ENCODE assay signal across 18 cellular contexts in genomic region chr18:22539045-22539444, GRCh38.
DNase-seq lines count a peak whose midpoint lies in the region; ATAC-seq and TF ChIP-seq lines count a peak whose summit lies in the region.
"Had no signal": no experiment of that assay in that cellular context is flagged by ENCODE, and none has a peak within 500 bp of the region (broad histone marks: within the 10 kb centered on the region; RNA-seq: fewer than 3 reads in every experiment).

No MANE protein-coding gene starts in this region.

- TF ChIP-seq CTCF in GM23338 (conservative IDR thresholded peaks at IDR 0.05; ENCODE audit: low read depth in 2 of 2) (no peak), nephron (IDR thresholded peaks at IDR 0.05; ENCODE audit: unreplicated experiment in 3 of 3) (no peak), tibial artery (IDR thresholded peaks at IDR 0.05) (no peak)

- no peaks in the 10 kb centered on the region for H3K4me1 ChIP-seq in GM23338 (ENCODE audit: insufficient read depth)
- H3K4me1 ChIP-seq in tibial artery, result peaks cover 0 to 52% (median 27%) of the 10 kb centered on the region in 4 donors

- intact Hi-C loops in Right ventricle myocardium superior (cut with DNase I) (no loop called here), tibial artery (cut with DNase I; ENCODE audit: low total_unique reads) (no loop called here)
- intact Hi-C loops in activated CD4-positive, alpha-beta T cell treated with anti-CD3 and anti-CD28 coated beads, Interleukin-2, amount 10 ng/mL, durations not matched to agents 24 days and 14 days (cut with micrococcal nuclease), result no loop called here

- H3K27me3 Mint-ChIP-seq in GM23338 (ENCODE audit: insufficient read depth, low read depth, poor library complexity) (no peaks in the 10 kb centered on the region), nephron (ENCODE audit: low read depth) (no peaks in the 10 kb centered on the region)
- H3K27me3 Mint-ChIP-seq in activated CD4-positive, alpha-beta T cell treated with anti-CD3 and anti-CD28 coated beads, Interleukin-2, amount 10 ng/mL, durations not matched to agents 24 days and 14 days, result no peaks in the 10 kb centered on the region
- H3K27me3 Mint-ChIP-seq: CD4-positive, CD25-positive, alpha-beta regulatory T cell had no signal

- no peaks in the 10 kb centered on the region for H3K79me2 ChIP-seq in GM23338 (replicated peaks; ENCODE audit: insufficient read depth)

- DNase-seq in GM23338 (ENCODE audit: low spot score) (no peak), Right ventricle myocardium superior (peak; percentile 76), tibial artery (peak; percentile 85 to 92), cerebellar nuclear complex (lab: John Stamatoyannopoulos, UW) (no peak), AG08396 (ENCODE audit: low spot score) (no peak), NOMO-1 (lab: John Stamatoyannopoulos, UW; ENCODE audit: unreplicated experiment in 2 of 2) (no peak)
- no peak for DNase-seq in activated CD4-positive, alpha-beta T cell treated with anti-CD3 and anti-CD28 coated beads, Interleukin-2, amount 10 ng/mL, durations not matched to agents 24 days and 14 days
- DNase-seq: AML-193; Calu3; CD4-positive, CD25-positive, alpha-beta regulatory T cell; KBM-7; NCI-H1436 treated with DMSO at 0.1 percent for 48 hours; NCI-H2107; NCI-H345; NCI-H526 treated with DMSO at 0.1 percent for 48 hours had no signal

- no peak overlapping the region for H3K27ac ChIP-seq in GM23338 (ENCODE audit: low read depth)
- peak overlapping the region; percentile 30 to 36 for H3K27ac ChIP-seq in tibial artery
- H3K27ac ChIP-seq: HL-60, RWPE1 had no signal

- H3K4me2 ChIP-seq in GM23338, result no peak overlapping the region

- H3K4me3 Mint-ChIP-seq in GM23338 (no peak overlapping the region), nephron (no peak overlapping the region)
- no peak overlapping the region for H3K4me3 Mint-ChIP-seq in activated CD4-positive, alpha-beta T cell treated with anti-CD3 and anti-CD28 coated beads, Interleukin-2, amount 10 ng/mL, durations not matched to agents 24 days and 14 days
- H3K4me3 Mint-ChIP-seq: CD4-positive, CD25-positive, alpha-beta regulatory T cell had no signal

- H3K4me1 Mint-ChIP-seq in GM23338 (no peaks in the 10 kb centered on the region; the same call in 2 of the 3 replicates), nephron (peaks cover 23% of the 10 kb centered on the region)
- no peaks in the 10 kb centered on the region for H3K4me1 Mint-ChIP-seq in activated CD4-positive, alpha-beta T cell treated with anti-CD3 and anti-CD28 coated beads, Interleukin-2, amount 10 ng/mL, durations not matched to agents 24 days and 14 days
- H3K4me1 Mint-ChIP-seq: CD4-positive, CD25-positive, alpha-beta regulatory T cell had no signal

- H3K36me3 ChIP-seq in GM23338 (ENCODE audit: insufficient read depth) (no peaks in the 10 kb centered on the region), tibial artery (no peaks in the 10 kb centered on the region)

- H3K27me3 ChIP-seq in GM23338 (ENCODE audit: insufficient read depth) (no peaks in the 10 kb centered on the region), tibial artery (no peaks in the 10 kb centered on the region)

- no peaks in the 10 kb centered on the region for H3K9me3 ChIP-seq in tibial artery

- H2AFZ ChIP-seq in GM23338, result peak overlapping the region; percentile 32; the same call in 1 of the 2 replicates

- H3F3A ChIP-seq in GM23338 (replicated peaks; ENCODE audit: low read depth), result no peaks in the 10 kb centered on the region

- no peak overlapping the region for H3K4me3 ChIP-seq in GM23338
- no peak overlapping the region for H3K4me3 ChIP-seq in tibial artery

- H3K9me3 Mint-ChIP-seq in GM23338 (peaks cover 3% of the 10 kb centered on the region; the same call in 2 of the 3 replicates), nephron (no peaks in the 10 kb centered on the region)
- H3K9me3 Mint-ChIP-seq in activated CD4-positive, alpha-beta T cell treated with anti-CD3 and anti-CD28 coated beads, Interleukin-2, amount 10 ng/mL, durations not matched to agents 24 days and 14 days, result no peaks in the 10 kb centered on the region

- H3K36me3 Mint-ChIP-seq in GM23338 (ENCODE audit: low read depth) (no peaks in the 10 kb centered on the region), nephron (ENCODE audit: low read depth) (no peaks in the 10 kb centered on the region)
- H3K36me3 Mint-ChIP-seq in activated CD4-positive, alpha-beta T cell treated with anti-CD3 and anti-CD28 coated beads, Interleukin-2, amount 10 ng/mL, durations not matched to agents 24 days and 14 days (ENCODE audit: low read depth), result no peaks in the 10 kb centered on the region
- H3K36me3 Mint-ChIP-seq: CD4-positive, CD25-positive, alpha-beta regulatory T cell had no signal

- H3K27ac Mint-ChIP-seq in GM23338, result no peak overlapping the region
- peak overlapping the region in 2 of 3 experiments; percentile 78 to 85 for H3K27ac Mint-ChIP-seq in nephron
- no peak overlapping the region for H3K27ac Mint-ChIP-seq in activated CD4-positive, alpha-beta T cell treated with anti-CD3 and anti-CD28 coated beads, Interleukin-2, amount 10 ng/mL, durations not matched to agents 24 days and 14 days
- H3K27ac Mint-ChIP-seq: CD4-positive, CD25-positive, alpha-beta regulatory T cell had no signal

- H4K20me1 ChIP-seq in GM23338 (replicated peaks; ENCODE audit: insufficient read depth), result no peaks in the 10 kb centered on the region

- ATAC-seq in GM23338, result no peak
- ATAC-seq in Right ventricle myocardium superior (ENCODE audit: poor library complexity), result peak; percentile 62

- H3K9me2 ChIP-seq in GM23338 (ENCODE audit: insufficient read depth), result peaks cover 5% of the 10 kb centered on the region; the same call in 1 of the 2 replicates

TF ChIP-seq in GM23338, 12 proteins besides CTCF, POLR2A, EP300 and RAD21 (continues in another document):
- TF ChIP-seq ZNF114 (CRISPR knock-in tag; IDR thresholded peaks at IDR 0.05) (no peak), POLR2AphosphoS5 (IDR thresholded peaks at IDR 0.05; ENCODE audit: low read depth) (no peak), EZH2phosphoT487 (IDR thresholded peaks at IDR 0.05; ENCODE audit: unreplicated experiment) (no peak), STAT1 (IDR thresholded peaks at IDR 0.05; ENCODE audit: unreplicated experiment) (no peak), EZH2 (IDR thresholded peaks at IDR 0.05; ENCODE audit: low read depth, unreplicated experiment) (no peak), ZNF331 (CRISPR knock-in tag; IDR thresholded peaks at IDR 0.05; ENCODE audit: low read depth) (no peak), ZNF462 (CRISPR knock-in tag; IDR thresholded peaks at IDR 0.05) (no peak)

Comparison
In these comparisons a context has a peak if more than half of its experiments do, and no peak if none do; other contexts are left out.
1. DNase-seq: peak in Right ventricle myocardium superior (single experiment) and tibial artery (2 of 2); none in GM23338 (single experiment), cerebellar nuclear complex (0 of 2), activated CD4-positive, alpha-beta T cell treated with anti-CD3 and anti-CD28 coated beads, Interleukin-2, amount 10 ng/mL, durations not matched to agents 24 days and 14 days (single experiment), AG08396 (single experiment) and NOMO-1 (0 of 2).
2. H3K27ac Mint-ChIP-seq: peak in nephron (2 of 3); none in GM23338 (single experiment) and activated CD4-positive, alpha-beta T cell treated with anti-CD3 and anti-CD28 coated beads, Interleukin-2, amount 10 ng/mL, durations not matched to agents 24 days and 14 days (single experiment).